Comparison of ENCODE assay signal across 8 cellular contexts in the genomic region with DNA sequence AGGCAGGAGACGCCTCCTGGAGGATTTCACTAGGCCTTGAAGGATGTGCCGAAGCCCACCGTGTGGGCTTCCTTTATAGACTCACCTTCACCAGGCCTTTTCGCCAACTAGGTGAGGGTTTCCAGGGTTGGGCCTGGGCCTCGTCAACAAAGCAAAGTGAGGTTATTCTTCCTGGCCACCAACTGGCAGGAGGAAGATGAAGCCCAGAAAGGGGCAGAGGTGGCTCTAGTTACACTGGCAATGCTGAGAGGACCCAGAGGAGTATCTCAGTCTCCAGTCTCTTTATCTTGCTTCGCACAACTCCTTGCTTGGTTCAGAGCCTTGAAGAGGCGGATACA. TPM values are rescaled to one million over a fixed set of nuclear protein-coding genes. Genes with fewer than 3 reads are reported as not detected.
A peak's percentile ranks its signal among the peaks of the same experiment; 100 is the strongest.
DNase-seq lines count a peak whose midpoint lies in the region; ATAC-seq and FAIRE-seq lines count a peak whose summit lies in the region.

No MANE protein-coding gene starts in this region.

- intact Hi-C loops in activated CD4-positive, alpha-beta memory T cell treated with anti-CD3 and anti-CD28 coated beads for 36 hours (cut with micrococcal nuclease) = loop anchor here (1.0 to 2.0 kb wide), 2 partner anchors 24 to 501 kb away; a partner anchor contains a TSS

- H3K4me3 Mint-ChIP-seq in activated CD4-positive, alpha-beta memory T cell treated with anti-CD3 and anti-CD28 coated beads for 36 hours = peak overlapping the region; percentile 97
- peak overlapping the region; percentile 90 for H3K4me3 Mint-ChIP-seq in stimulated activated effector memory CD8-positive, alpha-beta T cell treated with anti-CD3 and anti-CD28 coated beads, Interleukin-12 subunit alpha, Interleukin-12 subunit beta, amount 100 ng/mL, for 72 hours

- no peak overlapping the region for H3K9ac ChIP-seq in HUES6 (ENCODE audit: low read length)

- H3K9me3 ChIP-seq in HUES6 (ENCODE audit: control insufficient read depth, insufficient read depth, low read depth, low read length) = no peaks in the 10 kb centered on the region
- H3K9me3 ChIP-seq in iPS-18c (ENCODE audit: control insufficient read depth, insufficient read depth, low read length) = no peaks in the 10 kb centered on the region

- H3K27ac Mint-ChIP-seq in activated CD4-positive, alpha-beta memory T cell treated with anti-CD3 and anti-CD28 coated beads for 36 hours = peak overlapping the region; percentile 39
- H3K27ac Mint-ChIP-seq in stimulated activated effector memory CD8-positive, alpha-beta T cell treated with anti-CD3 and anti-CD28 coated beads, Interleukin-12 subunit alpha, Interleukin-12 subunit beta, amount 100 ng/mL, for 72 hours = peak overlapping the region; percentile 98

- DNase-seq in activated CD4-positive, alpha-beta memory T cell treated with anti-CD3 and anti-CD28 coated beads for 36 hours = no peak
- DNase-seq in stimulated activated effector memory CD8-positive, alpha-beta T cell treated with anti-CD3 and anti-CD28 coated beads, Interleukin-12 subunit alpha, Interleukin-12 subunit beta, amount 100 ng/mL, for 72 hours (ENCODE audit: low spot score in 2 of 2) = peak in 1 of 2 donors; percentile 57
- DNase-seq in GM19240 (ENCODE audit: insufficient read length, low spot score) (no peak), NCI-H82 (lab: John Stamatoyannopoulos, UW) (no peak), GM19239 (ENCODE audit: insufficient read length, low spot score) (no peak)

- POLR2A ChIA-PET in activated CD4-positive, alpha-beta memory T cell treated with anti-CD3 and anti-CD28 coated beads for 36 hours (lab: Charles Lee) = no interaction called here

- H3K9me3 Mint-ChIP-seq in activated CD4-positive, alpha-beta memory T cell treated with anti-CD3 and anti-CD28 coated beads for 36 hours = no peaks in the 10 kb centered on the region
- no peaks in the 10 kb centered on the region for H3K9me3 Mint-ChIP-seq in stimulated activated effector memory CD8-positive, alpha-beta T cell treated with anti-CD3 and anti-CD28 coated beads, Interleukin-12 subunit alpha, Interleukin-12 subunit beta, amount 100 ng/mL, for 72 hours

- no peak for FAIRE-seq in GM19239 (lab: Jason Lieb, UNC)

- no peak overlapping the region for H3K27ac ChIP-seq in HUES6 (ENCODE audit: low read depth, low read length)

- no peaks in the 10 kb centered on the region for H3K36me3 ChIP-seq in HUES6 (ENCODE audit: control insufficient read depth, insufficient read depth, low read length)

- peak overlapping the region; percentile 94 for H3K4me3 ChIP-seq in HUES6 (ENCODE audit: low read depth, low read length)
- peak overlapping the region; percentile 78; the same call in 1 of the 2 replicates for H3K4me3 ChIP-seq in iPS-18c (ENCODE audit: insufficient read depth, low read depth, low read length)

- no peaks in the 10 kb centered on the region for H3K27me3 Mint-ChIP-seq in activated CD4-positive, alpha-beta memory T cell treated with anti-CD3 and anti-CD28 coated beads for 36 hours

- no peak for ATAC-seq in stimulated activated effector memory CD8-positive, alpha-beta T cell treated with anti-CD3 and anti-CD28 coated beads, Interleukin-12 subunit alpha, Interleukin-12 subunit beta, amount 100 ng/mL, for 72 hours
- no peak for ATAC-seq in GM18520 (IDR thresholded peaks at IDR 0.05; ENCODE audit: unreplicated experiment)

- peaks cover 34% of the 10 kb centered on the region for H3K4me1 Mint-ChIP-seq in activated CD4-positive, alpha-beta memory T cell treated with anti-CD3 and anti-CD28 coated beads for 36 hours (ENCODE audit: low read depth)
- peaks cover 61% of the 10 kb centered on the region for H3K4me1 Mint-ChIP-seq in stimulated activated effector memory CD8-positive, alpha-beta T cell treated with anti-CD3 and anti-CD28 coated beads, Interleukin-12 subunit alpha, Interleukin-12 subunit beta, amount 100 ng/mL, for 72 hours

- peaks cover 16% of the 10 kb centered on the region for H3K4me1 ChIP-seq in HUES6 (ENCODE audit: control insufficient read depth, insufficient read depth, low read length)

- H3K27me3 ChIP-seq in HUES6 (ENCODE audit: control insufficient read depth, insufficient read depth, low read length) = peaks cover 8% of the 10 kb centered on the region

- H3K36me3 Mint-ChIP-seq in activated CD4-positive, alpha-beta memory T cell treated with anti-CD3 and anti-CD28 coated beads for 36 hours = peaks cover 6% of the 10 kb centered on the region
- H3K36me3 Mint-ChIP-seq in stimulated activated effector memory CD8-positive, alpha-beta T cell treated with anti-CD3 and anti-CD28 coated beads, Interleukin-12 subunit alpha, Interleukin-12 subunit beta, amount 100 ng/mL, for 72 hours = peaks cover 34% of the 10 kb centered on the region

- CTCF ChIA-PET in activated CD4-positive, alpha-beta memory T cell treated with anti-CD3 and anti-CD28 coated beads for 36 hours (lab: Charles Lee) = interaction anchor here (0.9 to 2.2 kb wide), 3 partner anchors 25 to 250 kb away, joined by 3 to 8 read pairs (median 3); no protein-coding TSS in a partner anchor

RNA-seq across cellular contexts. Expression of a gene that starts 0.4 kb away (rescaled TPM):
- total RNA-seq in activated CD4-positive, alpha-beta memory T cell treated with anti-CD3 and anti-CD28 coated beads for 36 hours = 10 to 100 TPM; 18.5 to 18.9 TPM
